In the genomic region with DNA sequence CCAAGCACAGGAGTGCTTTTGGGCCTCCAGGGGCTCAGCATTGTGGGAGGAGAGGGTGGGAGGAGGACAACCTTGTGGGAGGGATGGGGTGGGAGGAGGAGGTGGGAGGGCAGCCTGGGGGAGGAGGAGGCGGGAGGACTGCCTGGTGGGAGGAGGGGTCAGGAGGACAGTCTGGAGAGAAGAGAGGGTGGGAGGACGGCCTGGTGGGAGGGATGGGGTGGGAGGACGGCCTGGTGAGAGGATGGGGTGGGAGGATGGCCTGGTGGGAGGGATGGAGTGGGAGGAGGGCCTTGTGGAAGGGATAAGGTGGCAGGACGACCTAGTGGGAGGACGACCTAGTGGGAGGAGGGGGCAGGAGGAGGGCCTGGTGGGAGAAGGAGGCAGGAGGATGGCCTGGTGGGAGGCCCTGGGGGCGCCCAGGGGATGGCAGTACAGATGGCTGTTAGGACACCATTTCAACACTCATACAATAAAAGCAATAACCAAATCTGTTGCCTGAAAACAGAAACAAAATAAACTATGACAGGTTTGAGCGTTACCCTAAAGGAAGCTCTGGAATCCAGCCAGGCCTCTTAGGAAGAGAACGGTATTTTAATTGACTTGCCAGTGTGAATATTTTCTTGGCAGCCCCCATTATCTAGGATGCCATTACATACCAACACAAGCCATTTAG, we compare ENCODE assay signal across 15 cellular contexts.
DNase-seq lines count a peak whose midpoint lies in the region; ATAC-seq, FAIRE-seq and TF ChIP-seq lines count a peak whose summit lies in the region.
"Had no signal": no experiment of that assay in that cellular context is flagged by ENCODE, and none has a peak within 500 bp of the region (broad histone marks: within the 10 kb centered on the region; RNA-seq: fewer than 3 reads in every experiment).

No MANE protein-coding gene starts in this region.

- peaks cover 45% of the 10 kb centered on the region for H3K4me1 Mint-ChIP-seq in mesothelial cell of epicardium

- no peak overlapping the region for H3K4me3 Mint-ChIP-seq in mesothelial cell of epicardium
- H3K4me3 Mint-ChIP-seq: CD4-positive, CD25-positive, alpha-beta regulatory T cell had no signal

- no peaks in the 10 kb centered on the region for H3K27me3 Mint-ChIP-seq in mesothelial cell of epicardium (ENCODE audit: low read depth)
- H3K27me3 Mint-ChIP-seq: CD4-positive, CD25-positive, alpha-beta regulatory T cell had no signal

- no peak for FAIRE-seq in bronchial epithelial cell (lab: Jason Lieb, UNC)

- H3K4me3 ChIP-seq in MG63 (no peak overlapping the region), bronchial epithelial cell (ENCODE audit: low read depth, low read length) (no peak overlapping the region)
- H3K4me3 ChIP-seq: adrenal gland, coronary artery had no signal

- peaks cover 6% of the 10 kb centered on the region for H3K36me3 Mint-ChIP-seq in mesothelial cell of epicardium

- H3K9me3 ChIP-seq in MG63: no peaks in the 10 kb centered on the region
- H3K9me3 ChIP-seq: adrenal gland had no signal

- H3K27ac Mint-ChIP-seq in mesothelial cell of epicardium: peak overlapping the region; percentile 88

- ATAC-seq in GM18517 (IDR thresholded peaks at IDR 0.05; ENCODE audit: unreplicated experiment): no peak

- DNase-seq in DMS 273 (lab: John Stamatoyannopoulos, UW; ENCODE audit: unreplicated experiment) (peak; percentile 22), DMS 273 treated with DMSO at 0.1 percent for 48 hours (lab: John Stamatoyannopoulos, UW) (no peak), MG63 (peak; percentile 36), bronchial epithelial cell (ENCODE audit: low read depth) (peak; percentile 15), mesothelial cell of epicardium (ENCODE audit: low spot score in 2 of 2, unreplicated experiment in 2 of 2) (no peak), HuH-7 (ENCODE audit: low spot score) (no peak), GM19240 (ENCODE audit: insufficient read length, low spot score) (no peak)
- DNase-seq: adrenal gland; CD4-positive, CD25-positive, alpha-beta regulatory T cell; hypothalamus; NCI-H2029 treated with DMSO at 0.1 percent for 48 hours; NCI-H82; SHP77 treated with DMSO at 0.1 percent for 48 hours had no signal

- peaks cover 3% of the 10 kb centered on the region for H3K9me3 Mint-ChIP-seq in mesothelial cell of epicardium
- H3K9me3 Mint-ChIP-seq: CD4-positive, CD25-positive, alpha-beta regulatory T cell had no signal

- H3K27me3 ChIP-seq in MG63 (no peaks in the 10 kb centered on the region), bronchial epithelial cell (ENCODE audit: control insufficient read depth, insufficient read depth, low read length) (no peaks in the 10 kb centered on the region)
- H3K27me3 ChIP-seq: adrenal gland had no signal

- TF ChIP-seq CTCF in bronchial epithelial cell (IDR thresholded peaks at IDR 0.05; ENCODE audit: insufficient read depth, low read length, severe bottlenecking) (no peak), mesothelial cell of epicardium (IDR thresholded peaks at IDR 0.05; ENCODE audit: unreplicated experiment) (no peak)

- H3K36me3 ChIP-seq in MG63 (no peaks in the 10 kb centered on the region), bronchial epithelial cell (ENCODE audit: control insufficient read depth, insufficient read depth, low read length) (no peaks in the 10 kb centered on the region)
- H3K36me3 ChIP-seq: adrenal gland had no signal

Comparison
In these comparisons a context has a peak if more than half of its experiments do, and no peak if none do; other contexts are left out.
1. DNase-seq: peak in DMS 273 (single experiment), MG63 (single experiment) and bronchial epithelial cell (single experiment); none in DMS 273 treated with DMSO at 0.1 percent for 48 hours (single experiment), mesothelial cell of epicardium (0 of 2), HuH-7 (single experiment) and GM19240 (single experiment).